Comparison of ENCODE assay signal across 1 cellular context in the genomic region with DNA sequence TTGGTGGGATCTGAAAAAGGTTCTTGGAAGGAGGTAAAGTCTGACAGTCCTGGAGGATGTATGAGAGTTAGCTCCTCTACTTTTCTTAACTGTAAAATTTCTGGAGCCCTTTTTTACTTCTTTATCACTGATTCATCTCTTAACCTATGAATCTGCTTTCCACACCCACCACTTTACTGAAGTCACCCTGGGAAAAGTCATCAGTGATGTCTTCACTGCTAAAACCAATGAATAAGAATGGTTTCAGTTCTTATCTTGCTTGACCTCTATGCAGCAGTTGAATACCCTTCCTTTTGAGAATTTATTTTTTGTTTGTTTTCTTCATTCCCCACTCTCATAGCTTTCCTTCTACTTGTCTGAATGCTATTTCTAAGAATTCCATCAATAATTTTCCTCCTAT.
TF ChIP-seq lines count a peak whose summit lies in the region.

No MANE protein-coding gene starts in this region.

TF ChIP-seq in IMR-90, 13 proteins besides CTCF, POLR2A, EP300 and RAD21 (continued from another document):
- TF ChIP-seq, protein P1, sequence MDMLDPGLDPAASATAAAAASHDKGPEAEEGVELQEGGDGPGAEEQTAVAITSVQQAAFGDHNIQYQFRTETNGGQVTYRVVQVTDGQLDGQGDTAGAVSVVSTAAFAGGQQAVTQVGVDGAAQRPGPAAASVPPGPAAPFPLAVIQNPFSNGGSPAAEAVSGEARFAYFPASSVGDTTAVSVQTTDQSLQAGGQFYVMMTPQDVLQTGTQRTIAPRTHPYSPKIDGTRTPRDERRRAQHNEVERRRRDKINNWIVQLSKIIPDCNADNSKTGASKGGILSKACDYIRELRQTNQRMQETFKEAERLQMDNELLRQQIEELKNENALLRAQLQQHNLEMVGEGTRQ (IDR thresholded peaks at IDR 0.05; ENCODE audit: low read depth, low read length), result no peak
- TF ChIP-seq CEBPB (IDR thresholded peaks at IDR 0.05; ENCODE audit: low read depth, low read length), result no peak
- no peak for TF ChIP-seq NFE2L2 (IDR thresholded peaks at IDR 0.05; ENCODE audit: low read depth, low read length)
TF ChIP-seq in IMR-90: peak in this region for 0.
